ENCODE assay signal across 24 cellular contexts in genomic region chr7:161786-162185, GRCh38.
"Had no signal": no experiment of that assay in that cellular context is flagged by ENCODE, and none has a peak within 500 bp of the region (broad histone marks: within the 10 kb centered on the region; RNA-seq: fewer than 3 reads in every experiment).

No MANE protein-coding gene starts in this region.

- H3K36me3 ChIP-seq: vagina had no signal

- DNase-seq: activated CD4-positive, alpha-beta memory T cell treated with anti-CD3 and anti-CD28 coated beads, Interleukin-2, amount 10 ng/mL, durations not matched to agents 7 days and 5 days; activated CD4-positive, alpha-beta T cell treated with anti-CD3 and anti-CD28 coated beads, Interleukin-2, amount 10 ng/mL, durations not matched to agents 24 days and 14 days; activated effector memory CD4-positive, alpha-beta T cell treated with Interleukin-2 at 50 U/mL for 16 hours; activated naive CD4-positive, alpha-beta T cell treated with anti-CD3 and anti-CD28 coated beads, Interleukin-2, amount 50 U/mL, for 16 hours; activated naive CD8-positive, alpha-beta T cell treated with anti-CD3 and anti-CD28 coated beads, Interleukin-2, amount 50 U/mL, for 24 hours; activated T-cell treated with anti-CD3 and anti-CD28 coated beads, Interleukin-2, amount 50 U/mL, for 72 hours; body of pancreas; effector CD8-positive, alpha-beta T cell; foreskin melanocyte; glutamatergic neuron; hypothalamus; left colon; nephron progenitor cell; stimulated activated CD4-positive, alpha-beta T cell treated with anti-CD3 and anti-CD28 coated beads, Interleukin-2, amount 100 ng/mL, for 48 hours; stimulated activated naive CD4-positive, alpha-beta T cell; T-cell; testis; trophoblast cell had no signal

- H3K27me3 ChIP-seq: body of pancreas, testis, vagina had no signal

- H3K79me2 ChIP-seq: parathyroid adenoma had no signal

- H3K9me3 Mint-ChIP-seq: activated CD4-positive, alpha-beta memory T cell treated with anti-CD3 and anti-CD28 coated beads, Interleukin-2, amount 10 ng/mL, durations not matched to agents 7 days and 5 days; activated CD4-positive, alpha-beta T cell treated with anti-CD3 and anti-CD28 coated beads, Interleukin-2, amount 10 ng/mL, durations not matched to agents 24 days and 14 days; activated naive CD8-positive, alpha-beta T cell treated with anti-CD3 and anti-CD28 coated beads, Interleukin-2, amount 50 U/mL, for 24 hours; activated T-cell treated with anti-CD3 and anti-CD28 coated beads, Interleukin-2, amount 50 U/mL, for 72 hours; nephron progenitor cell; T-cell; T-helper 2 cell treated with Interferon-gamma antibody and Interleukin-4, amounts not matched to agents 5 μg/mL and 100 μg/mL, for 36 hours had no signal

- H3K27ac ChIP-seq: body of pancreas, parathyroid adenoma, testis, vagina, VCaP had no signal

- H3K4me3 Mint-ChIP-seq: activated CD4-positive, alpha-beta memory T cell treated with anti-CD3 and anti-CD28 coated beads, Interleukin-2, amount 10 ng/mL, durations not matched to agents 7 days and 5 days; activated CD4-positive, alpha-beta T cell treated with anti-CD3 and anti-CD28 coated beads, Interleukin-2, amount 10 ng/mL, durations not matched to agents 24 days and 14 days; activated naive CD8-positive, alpha-beta T cell treated with anti-CD3 and anti-CD28 coated beads, Interleukin-2, amount 50 U/mL, for 24 hours; activated T-cell treated with anti-CD3 and anti-CD28 coated beads, Interleukin-2, amount 50 U/mL, for 72 hours; nephron progenitor cell; T-cell; T-helper 2 cell treated with Interferon-gamma antibody and Interleukin-4, amounts not matched to agents 5 μg/mL and 100 μg/mL, for 36 hours had no signal

- H3K9ac ChIP-seq: parathyroid adenoma had no signal

- H3K36me3 Mint-ChIP-seq: T-cell had no signal

- H3K27me3 Mint-ChIP-seq: activated CD4-positive, alpha-beta T cell treated with anti-CD3 and anti-CD28 coated beads, Interleukin-2, amount 10 ng/mL, durations not matched to agents 24 days and 14 days had no signal

- H3K4me1 ChIP-seq: parathyroid adenoma, testis, vagina had no signal

- H3K27ac Mint-ChIP-seq: activated CD4-positive, alpha-beta memory T cell treated with anti-CD3 and anti-CD28 coated beads, Interleukin-2, amount 10 ng/mL, durations not matched to agents 7 days and 5 days; activated CD4-positive, alpha-beta T cell treated with anti-CD3 and anti-CD28 coated beads, Interleukin-2, amount 10 ng/mL, durations not matched to agents 24 days and 14 days; activated naive CD8-positive, alpha-beta T cell treated with anti-CD3 and anti-CD28 coated beads, Interleukin-2, amount 50 U/mL, for 24 hours; activated T-cell treated with anti-CD3 and anti-CD28 coated beads, Interleukin-2, amount 50 U/mL, for 72 hours; nephron progenitor cell; T-cell; T-helper 2 cell treated with Interferon-gamma antibody and Interleukin-4, amounts not matched to agents 5 μg/mL and 100 μg/mL, for 36 hours had no signal

- H3K4me2 ChIP-seq: smooth muscle cell had no signal

- H2AFZ ChIP-seq: parathyroid adenoma had no signal

- H3K9me3 ChIP-seq: body of pancreas, testis, vagina had no signal

- H3K4me1 Mint-ChIP-seq: activated CD4-positive, alpha-beta memory T cell treated with anti-CD3 and anti-CD28 coated beads, Interleukin-2, amount 10 ng/mL, durations not matched to agents 7 days and 5 days; activated naive CD8-positive, alpha-beta T cell treated with anti-CD3 and anti-CD28 coated beads, Interleukin-2, amount 50 U/mL, for 24 hours; T-cell had no signal

- ATAC-seq: activated CD4-positive, CD25-positive, alpha-beta regulatory T cell treated with anti-CD3 and anti-CD28 coated beads, Interleukin-2, amount 50 U/mL, for 24 hours; activated naive CD8-positive, alpha-beta T cell treated with anti-CD3 and anti-CD28 coated beads, Interleukin-2, amount 50 U/mL, for 24 hours; activated T-cell treated with anti-CD3 and anti-CD28 coated beads, Interleukin-2, amount 50 U/mL, for 72 hours; body of pancreas; left colon; T-cell had no signal

- H3K4me3 ChIP-seq: body of pancreas, smooth muscle cell, testis, vagina had no signal
